ENCODE assay signal across 1 cellular context in the genomic region with DNA sequence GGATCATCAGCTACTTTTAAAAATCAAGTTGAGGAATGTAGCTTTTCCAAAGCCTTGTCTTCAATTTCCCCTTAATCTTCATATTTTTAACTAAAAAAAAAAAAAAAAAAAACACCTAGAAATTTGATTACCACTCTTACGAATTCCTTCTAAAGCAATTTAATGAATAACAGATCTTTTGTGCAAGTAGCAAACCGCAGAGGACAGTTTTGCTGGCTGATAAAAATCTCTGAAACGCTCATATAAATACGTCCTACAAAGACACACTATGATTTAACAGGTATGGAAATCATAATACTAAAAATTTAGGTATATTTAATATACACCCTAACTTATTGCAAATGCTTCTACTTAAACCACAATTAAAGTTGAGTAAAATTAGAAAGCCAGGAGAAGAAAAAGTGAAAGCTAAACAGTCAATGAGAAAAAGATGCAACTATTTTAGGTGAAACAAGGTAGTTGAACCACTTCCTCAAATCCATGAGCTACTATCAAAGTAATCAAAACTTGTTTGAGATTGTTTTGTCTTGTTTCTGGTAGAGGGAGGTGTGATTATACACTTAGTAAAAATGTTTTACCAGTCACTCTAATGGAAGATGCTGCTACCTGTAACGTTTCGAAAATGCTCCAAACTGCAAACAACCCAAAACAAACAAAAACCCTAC.
TF ChIP-seq lines count a peak whose summit lies in the region.

No MANE protein-coding gene starts in this region.

TF ChIP-seq in GM23338, 12 proteins besides CTCF, POLR2A, EP300 and RAD21 (continued from another document):
- TF ChIP-seq, protein P1, sequence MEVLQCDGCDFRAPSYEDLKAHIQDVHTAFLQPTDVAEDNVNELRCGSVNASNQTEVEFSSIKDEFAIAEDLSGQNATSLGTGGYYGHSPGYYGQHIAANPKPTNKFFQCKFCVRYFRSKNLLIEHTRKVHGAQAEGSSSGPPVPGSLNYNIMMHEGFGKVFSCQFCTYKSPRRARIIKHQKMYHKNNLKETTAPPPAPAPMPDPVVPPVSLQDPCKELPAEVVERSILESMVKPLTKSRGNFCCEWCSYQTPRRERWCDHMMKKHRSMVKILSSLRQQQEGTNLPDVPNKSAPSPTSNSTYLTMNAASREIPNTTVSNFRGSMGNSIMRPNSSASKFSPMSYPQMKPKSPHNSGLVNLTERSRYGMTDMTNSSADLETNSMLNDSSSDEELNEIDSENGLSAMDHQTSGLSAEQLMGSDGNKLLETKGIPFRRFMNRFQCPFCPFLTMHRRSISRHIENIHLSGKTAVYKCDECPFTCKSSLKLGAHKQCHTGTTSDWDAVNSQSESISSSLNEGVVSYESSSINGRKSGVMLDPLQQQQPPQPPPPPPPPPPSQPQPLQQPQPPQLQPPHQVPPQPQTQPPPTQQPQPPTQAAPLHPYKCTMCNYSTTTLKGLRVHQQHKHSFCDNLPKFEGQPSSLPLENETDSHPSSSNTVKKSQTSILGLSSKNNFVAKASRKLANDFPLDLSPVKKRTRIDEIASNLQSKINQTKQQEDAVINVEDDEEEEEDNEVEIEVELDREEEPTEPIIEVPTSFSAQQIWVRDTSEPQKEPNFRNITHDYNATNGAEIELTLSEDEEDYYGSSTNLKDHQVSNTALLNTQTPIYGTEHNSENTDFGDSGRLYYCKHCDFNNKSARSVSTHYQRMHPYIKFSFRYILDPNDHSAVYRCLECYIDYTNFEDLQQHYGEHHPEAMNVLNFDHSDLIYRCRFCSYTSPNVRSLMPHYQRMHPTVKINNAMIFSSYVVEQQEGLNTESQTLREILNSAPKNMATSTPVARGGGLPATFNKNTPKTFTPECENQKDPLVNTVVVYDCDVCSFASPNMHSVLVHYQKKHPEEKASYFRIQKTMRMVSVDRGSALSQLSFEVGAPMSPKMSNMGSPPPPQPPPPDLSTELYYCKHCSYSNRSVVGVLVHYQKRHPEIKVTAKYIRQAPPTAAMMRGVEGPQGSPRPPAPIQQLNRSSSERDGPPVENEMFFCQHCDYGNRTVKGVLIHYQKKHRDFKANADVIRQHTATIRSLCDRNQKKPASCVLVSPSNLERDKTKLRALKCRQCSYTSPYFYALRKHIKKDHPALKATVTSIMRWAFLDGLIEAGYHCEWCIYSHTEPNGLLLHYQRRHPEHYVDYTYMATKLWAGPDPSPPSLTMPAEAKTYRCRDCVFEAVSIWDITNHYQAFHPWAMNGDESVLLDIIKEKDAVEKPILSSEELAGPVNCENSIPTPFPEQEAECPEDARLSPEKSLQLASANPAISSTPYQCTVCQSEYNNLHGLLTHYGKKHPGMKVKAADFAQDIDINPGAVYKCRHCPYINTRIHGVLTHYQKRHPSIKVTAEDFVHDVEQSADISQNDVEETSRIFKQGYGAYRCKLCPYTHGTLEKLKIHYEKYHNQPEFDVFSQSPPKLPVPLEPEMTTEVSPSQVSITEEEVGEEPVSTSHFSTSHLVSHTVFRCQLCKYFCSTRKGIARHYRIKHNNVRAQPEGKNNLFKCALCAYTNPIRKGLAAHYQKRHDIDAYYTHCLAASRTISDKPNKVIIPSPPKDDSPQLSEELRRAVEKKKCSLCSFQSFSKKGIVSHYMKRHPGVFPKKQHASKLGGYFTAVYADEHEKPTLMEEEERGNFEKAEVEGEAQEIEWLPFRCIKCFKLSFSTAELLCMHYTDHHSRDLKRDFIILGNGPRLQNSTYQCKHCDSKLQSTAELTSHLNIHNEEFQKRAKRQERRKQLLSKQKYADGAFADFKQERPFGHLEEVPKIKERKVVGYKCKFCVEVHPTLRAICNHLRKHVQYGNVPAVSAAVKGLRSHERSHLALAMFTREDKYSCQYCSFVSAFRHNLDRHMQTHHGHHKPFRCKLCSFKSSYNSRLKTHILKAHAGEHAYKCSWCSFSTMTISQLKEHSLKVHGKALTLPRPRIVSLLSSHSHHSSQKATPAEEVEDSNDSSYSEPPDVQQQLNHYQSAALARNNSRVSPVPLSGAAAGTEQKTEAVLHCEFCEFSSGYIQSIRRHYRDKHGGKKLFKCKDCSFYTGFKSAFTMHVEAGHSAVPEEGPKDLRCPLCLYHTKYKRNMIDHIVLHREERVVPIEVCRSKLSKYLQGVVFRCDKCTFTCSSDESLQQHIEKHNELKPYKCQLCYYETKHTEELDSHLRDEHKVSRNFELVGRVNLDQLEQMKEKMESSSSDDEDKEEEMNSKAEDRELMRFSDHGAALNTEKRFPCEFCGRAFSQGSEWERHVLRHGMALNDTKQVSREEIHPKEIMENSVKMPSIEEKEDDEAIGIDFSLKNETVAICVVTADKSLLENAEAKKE (CRISPR knock-in tag; IDR thresholded peaks at IDR 0.05), result no peak
- TF ChIP-seq, protein P2, sequence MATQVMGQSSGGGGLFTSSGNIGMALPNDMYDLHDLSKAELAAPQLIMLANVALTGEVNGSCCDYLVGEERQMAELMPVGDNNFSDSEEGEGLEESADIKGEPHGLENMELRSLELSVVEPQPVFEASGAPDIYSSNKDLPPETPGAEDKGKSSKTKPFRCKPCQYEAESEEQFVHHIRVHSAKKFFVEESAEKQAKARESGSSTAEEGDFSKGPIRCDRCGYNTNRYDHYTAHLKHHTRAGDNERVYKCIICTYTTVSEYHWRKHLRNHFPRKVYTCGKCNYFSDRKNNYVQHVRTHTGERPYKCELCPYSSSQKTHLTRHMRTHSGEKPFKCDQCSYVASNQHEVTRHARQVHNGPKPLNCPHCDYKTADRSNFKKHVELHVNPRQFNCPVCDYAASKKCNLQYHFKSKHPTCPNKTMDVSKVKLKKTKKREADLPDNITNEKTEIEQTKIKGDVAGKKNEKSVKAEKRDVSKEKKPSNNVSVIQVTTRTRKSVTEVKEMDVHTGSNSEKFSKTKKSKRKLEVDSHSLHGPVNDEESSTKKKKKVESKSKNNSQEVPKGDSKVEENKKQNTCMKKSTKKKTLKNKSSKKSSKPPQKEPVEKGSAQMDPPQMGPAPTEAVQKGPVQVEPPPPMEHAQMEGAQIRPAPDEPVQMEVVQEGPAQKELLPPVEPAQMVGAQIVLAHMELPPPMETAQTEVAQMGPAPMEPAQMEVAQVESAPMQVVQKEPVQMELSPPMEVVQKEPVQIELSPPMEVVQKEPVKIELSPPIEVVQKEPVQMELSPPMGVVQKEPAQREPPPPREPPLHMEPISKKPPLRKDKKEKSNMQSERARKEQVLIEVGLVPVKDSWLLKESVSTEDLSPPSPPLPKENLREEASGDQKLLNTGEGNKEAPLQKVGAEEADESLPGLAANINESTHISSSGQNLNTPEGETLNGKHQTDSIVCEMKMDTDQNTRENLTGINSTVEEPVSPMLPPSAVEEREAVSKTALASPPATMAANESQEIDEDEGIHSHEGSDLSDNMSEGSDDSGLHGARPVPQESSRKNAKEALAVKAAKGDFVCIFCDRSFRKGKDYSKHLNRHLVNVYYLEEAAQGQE (IDR thresholded peaks at IDR 0.05; ENCODE audit: unreplicated experiment), result no peak
- TF ChIP-seq JUNB (IDR thresholded peaks at IDR 0.05; ENCODE audit: unreplicated experiment) (no peak), EZH2phosphoT487 (IDR thresholded peaks at IDR 0.05; ENCODE audit: unreplicated experiment) (no peak), STAT1 (IDR thresholded peaks at IDR 0.05; ENCODE audit: unreplicated experiment) (no peak)
